In genomic region chr7:156650042-156650441, GRCh38 we compare ENCODE assay signal across 10 cellular contexts. TPM values are rescaled to one million over a fixed set of nuclear protein-coding genes. Genes with fewer than 3 reads are reported as not detected.
A peak's percentile ranks its signal among the peaks of the same experiment; 100 is the strongest.
DNase-seq lines count a peak whose midpoint lies in the region; ATAC-seq and TF ChIP-seq lines count a peak whose summit lies in the region.
"Had no signal": no experiment of that assay in that cellular context is flagged by ENCODE, and none has a peak within 500 bp of the region (broad histone marks: within the 10 kb centered on the region; RNA-seq: fewer than 3 reads in every experiment).

No MANE protein-coding gene starts in this region.

- no peak overlapping the region for H3K4me2 ChIP-seq in PC-3 (ENCODE audit: low read length)

- DNase-seq in activated T-cell treated with anti-CD3 and anti-CD28 coated beads for 48 hours (ENCODE audit: low read depth) (peak; percentile 8), PC-3 (peak; percentile 37), fibroblast of mammary gland (ENCODE audit: low read depth) (peak; percentile 10), thyroid gland (peak; percentile 28 to 41), left ventricle myocardium superior (no peak)
- no peak for DNase-seq in activated T-cell treated with anti-CD3 and anti-CD28 coated beads, Interleukin-2, amount 50 U/mL, for 4 hours
- DNase-seq: CD8-positive, alpha-beta T cell; NCI-H2029 treated with DMSO at 0.1 percent for 48 hours had no signal

- no peaks in the 10 kb centered on the region for H3K79me2 ChIP-seq in PC-3 (ENCODE audit: low read length)

- H3K4me3 Mint-ChIP-seq in activated T-cell treated with anti-CD3 and anti-CD28 coated beads, Interleukin-2, amount 50 U/mL, for 4 hours = no peak overlapping the region
- H3K4me3 Mint-ChIP-seq: CD8-positive, alpha-beta T cell had no signal

- TF ChIP-seq CTCF in PC-3 (conservative IDR thresholded peaks at IDR 0.05; ENCODE audit: low read depth, low read length) (peak; percentile 55), fibroblast of mammary gland (conservative IDR thresholded peaks at IDR 0.05; ENCODE audit: control insufficient read depth, insufficient read depth, low read depth, low read length) (peak; percentile 33), thyroid gland (IDR thresholded peaks at IDR 0.05) (peak in 2 of 6 experiments; percentile 27 to 32)

- H2AFZ ChIP-seq in PC-3 (ENCODE audit: low read length) = no peak overlapping the region

- H3K36me3 ChIP-seq in PC-3 (ENCODE audit: low read depth, low read length) = no peaks in the 10 kb centered on the region
- H3K36me3 ChIP-seq in thyroid gland = no peaks in the 10 kb centered on the region

- peaks cover 49% of the 10 kb centered on the region for H3K27me3 Mint-ChIP-seq in activated T-cell treated with anti-CD3 and anti-CD28 coated beads, Interleukin-2, amount 50 U/mL, for 4 hours (ENCODE audit: low read depth)

- H3K27ac ChIP-seq in PC-3 (ENCODE audit: low read length) (no peak overlapping the region), thyroid gland (no peak overlapping the region)

- no peak overlapping the region for H3K9ac ChIP-seq in PC-3 (ENCODE audit: low read length)

- H3K36me3 Mint-ChIP-seq in activated T-cell treated with anti-CD3 and anti-CD28 coated beads, Interleukin-2, amount 50 U/mL, for 4 hours (ENCODE audit: insufficient read depth) = no peaks in the 10 kb centered on the region
- H3K36me3 Mint-ChIP-seq: CD8-positive, alpha-beta T cell had no signal

- BruUV-seq in PC-3 (replicated peaks; lab: Mats Ljungman, UMichigan) = no TSS peak

- H3K4me1 Mint-ChIP-seq in activated T-cell treated with anti-CD3 and anti-CD28 coated beads, Interleukin-2, amount 50 U/mL, for 4 hours (ENCODE audit: low read depth) = no peaks in the 10 kb centered on the region

- H3K4me3 ChIP-seq in PC-3 (ENCODE audit: low read length) (no peak overlapping the region), fibroblast of mammary gland (ENCODE audit: control insufficient read depth, low read depth, low read length) (no peak overlapping the region), thyroid gland (replicated peaks in 1 of 3) (no peak overlapping the region)

- CTCF ChIA-PET in PC-3 (lab: Charles Lee) = interaction anchor here (0.7 kb wide), 1 partner anchor 114 kb away, joined by 3 read pairs; no protein-coding TSS in a partner anchor

- H4K20me1 ChIP-seq in PC-3 (ENCODE audit: low read length) = no peaks in the 10 kb centered on the region

- no peaks in the 10 kb centered on the region for H3K9me2 ChIP-seq in PC-3 (replicated peaks; ENCODE audit: low read length)

- 56 to 59% methylated on average over 9 of the region's 9 CpGs for WGBS in thyroid gland, 2 donors

- H3K9me3 Mint-ChIP-seq in activated T-cell treated with anti-CD3 and anti-CD28 coated beads, Interleukin-2, amount 50 U/mL, for 4 hours = no peaks in the 10 kb centered on the region

- POLR2A ChIA-PET in PC-3 (lab: Charles Lee; ENCODE audit: unreplicated experiment) = interaction anchor here (0.7 kb wide), 1 partner anchor 103 kb away, joined by 6 read pairs; no protein-coding TSS in a partner anchor

- no peak for ATAC-seq in activated T-cell treated with anti-CD3 and anti-CD28 coated beads, Interleukin-2, amount 50 U/mL, for 4 hours
- peak; percentile 76 for ATAC-seq in PC-3
- no peak for ATAC-seq in left ventricle myocardium superior
- no peak for ATAC-seq in HG03521 (IDR thresholded peaks at IDR 0.05; ENCODE audit: unreplicated experiment)
- no peak for ATAC-seq in HG03045 (IDR thresholded peaks at IDR 0.05; ENCODE audit: unreplicated experiment)
- ATAC-seq: CD8-positive, alpha-beta T cell had no signal

- intact Hi-C loops in PC-3 (cut with micrococcal nuclease) (loop anchor here (1.0 to 5.0 kb wide), 2 partner anchors 114 to 167 kb away; no protein-coding TSS in a partner anchor), thyroid gland (cut with DNase I) (no loop called here), left ventricle myocardium superior (cut with micrococcal nuclease) (no loop called here)

- H3F3A ChIP-seq in PC-3 (ENCODE audit: low read length, unreplicated experiment) = no peaks in the 10 kb centered on the region

- H3K9me3 ChIP-seq in PC-3 (ENCODE audit: low read length) (no peaks in the 10 kb centered on the region), thyroid gland (no peaks in the 10 kb centered on the region)

- H3K27me3 ChIP-seq in PC-3 (ENCODE audit: low read length) (no peaks in the 10 kb centered on the region), thyroid gland (no peaks in the 10 kb centered on the region)

- no peak for TF ChIP-seq POLR2A in thyroid gland (IDR thresholded peaks at IDR 0.05)

- H3K4me1 ChIP-seq in PC-3 (ENCODE audit: insufficient read depth, low read length) (peaks cover 5% of the 10 kb centered on the region; the same call in 1 of the 2 replicates), thyroid gland (no peaks in the 10 kb centered on the region)

RNA-seq across cellular contexts. Expression of gene RNF32, which starts 9.5 kb away (rescaled TPM):
- total RNA-seq in activated T-cell treated with anti-CD3 and anti-CD28 coated beads, Interleukin-2, amount 50 U/mL, for 4 hours = under 1 TPM; 0.13 to 0.43 (median 0.24) TPM
- 1.7 and 2.2 TPM in 2 replicates for total RNA-seq in PC-3 (2014; rRNA removed)
- 1 to 10 TPM; 1.1 to 3.1 (median 1.4) TPM for total RNA-seq in thyroid gland
- not detected for total RNA-seq in left ventricle myocardium superior

Comparison
In these comparisons a context has a peak if more than half of its experiments do, and no peak if none do; other contexts are left out.
1. DNase-seq: peak in activated T-cell treated with anti-CD3 and anti-CD28 coated beads for 48 hours (single experiment), PC-3 (single experiment), fibroblast of mammary gland (single experiment) and thyroid gland (2 of 2); none in activated T-cell treated with anti-CD3 and anti-CD28 coated beads, Interleukin-2, amount 50 U/mL, for 4 hours (single experiment) and left ventricle myocardium superior (single experiment).